Comparison of ENCODE assay signal across 9 cellular contexts in the genomic region with DNA sequence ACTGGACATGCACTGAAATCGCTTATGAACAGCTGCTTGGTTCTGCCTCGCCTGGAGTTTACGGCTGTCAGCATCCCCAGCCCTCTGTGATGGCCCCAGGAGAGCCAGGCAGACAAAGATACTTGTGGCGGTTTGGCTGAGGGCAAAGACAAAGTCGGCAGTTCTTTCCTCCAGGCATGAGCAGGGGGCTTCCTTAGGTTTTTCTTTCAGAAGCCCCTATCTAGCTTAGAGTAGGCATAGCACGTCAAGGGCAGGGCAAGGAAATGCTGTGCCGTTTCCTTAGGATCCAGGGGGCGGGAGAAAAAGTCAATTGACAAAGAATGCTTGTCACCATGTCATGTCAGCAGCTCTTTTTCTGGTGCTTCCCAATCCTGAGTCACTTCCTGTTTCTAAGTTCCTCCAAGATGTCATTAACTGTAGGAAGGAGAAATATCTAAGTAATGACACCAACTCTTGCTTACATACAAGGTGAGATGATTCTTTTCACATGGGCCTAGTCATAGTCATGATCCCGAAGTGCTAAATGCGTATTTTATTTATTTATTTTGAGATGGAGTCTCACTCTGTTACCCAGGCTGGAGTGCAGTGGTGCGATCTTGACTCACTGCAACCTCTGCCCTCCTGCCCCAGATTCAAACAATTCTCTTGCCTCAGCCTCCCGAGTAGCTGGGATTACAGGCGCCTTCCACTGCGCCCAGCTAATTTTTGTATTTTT. TPM values are rescaled to one million over a fixed set of nuclear protein-coding genes. Genes with fewer than 3 reads are reported as not detected.
DNase-seq lines count a peak whose midpoint lies in the region; ATAC-seq and TF ChIP-seq lines count a peak whose summit lies in the region.
"Had no signal": no experiment of that assay in that cellular context is flagged by ENCODE, and none has a peak within 500 bp of the region (broad histone marks: within the 10 kb centered on the region; RNA-seq: fewer than 3 reads in every experiment).

No MANE protein-coding gene starts in this region.

- H3K4me3 Mint-ChIP-seq in activated naive CD8-positive, alpha-beta T cell treated with anti-CD3 and anti-CD28 coated beads, Interleukin-2, amount 50 U/mL, for 24 hours, result no peak overlapping the region
- no peak overlapping the region for H3K4me3 Mint-ChIP-seq in activated naive CD8-positive, alpha-beta T cell treated with anti-CD3 and anti-CD28 coated beads for 36 hours
- peak overlapping the region in 2 of 5 experiments; percentile 22 to 56 for H3K4me3 Mint-ChIP-seq in brain

- ATAC-seq in activated naive CD8-positive, alpha-beta T cell treated with anti-CD3 and anti-CD28 coated beads, Interleukin-2, amount 50 U/mL, for 24 hours, result peak; percentile 54
- ATAC-seq in right lobe of liver (peak; percentile 56 to 89 (median 76)), aorta (ENCODE audit: low FRiP score) (peak; percentile 28), GM18861 (IDR thresholded peaks at IDR 0.05; ENCODE audit: unreplicated experiment) (no peak), HG03354 (IDR thresholded peaks at IDR 0.05; ENCODE audit: poor library complexity, severe bottlenecking, unreplicated experiment) (no peak)

- peak overlapping the region; percentile 64 for H3K27ac Mint-ChIP-seq in activated naive CD8-positive, alpha-beta T cell treated with anti-CD3 and anti-CD28 coated beads, Interleukin-2, amount 50 U/mL, for 24 hours
- no peak overlapping the region for H3K27ac Mint-ChIP-seq in activated naive CD8-positive, alpha-beta T cell treated with anti-CD3 and anti-CD28 coated beads for 36 hours
- H3K27ac Mint-ChIP-seq in brain, result peak overlapping the region; percentile 49 to 93 (median 66)

- no peak overlapping the region for H3K4me3 ChIP-seq in right lobe of liver
- H3K4me3 ChIP-seq in aorta (ENCODE audit: low read length in 2 of 2), result no peak overlapping the region
- H3K4me3 ChIP-seq in Peyer's patch, result no peak overlapping the region

- DNase-seq in activated naive CD8-positive, alpha-beta T cell treated with anti-CD3 and anti-CD28 coated beads, Interleukin-2, amount 50 U/mL, for 24 hours, result no peak
- DNase-seq in activated naive CD8-positive, alpha-beta T cell treated with anti-CD3 and anti-CD28 coated beads for 36 hours, result no peak
- DNase-seq in right lobe of liver (no peak), aorta (no peak), Peyer's patch (no peak)

- intact Hi-C loops in right lobe of liver (cut with DNase I), result no loop called here
- intact Hi-C loops in aorta (cut with DNase I), result loop anchor here in 1 of 2 donors (5.0 kb wide), 1 partner anchor 32 kb away; no protein-coding TSS in a partner anchor

- H3K36me3 ChIP-seq in right lobe of liver (no peaks in the 10 kb centered on the region), aorta (ENCODE audit: control insufficient read depth in 1 of 2, insufficient read depth in 2 of 2, low read length in 1 of 2) (peaks cover 0 to 1% of the 10 kb centered on the region in 2 donors), Peyer's patch (no peaks in the 10 kb centered on the region)

- H3K27me3 Mint-ChIP-seq in activated naive CD8-positive, alpha-beta T cell treated with anti-CD3 and anti-CD28 coated beads, Interleukin-2, amount 50 U/mL, for 24 hours, result no peaks in the 10 kb centered on the region
- no peaks in the 10 kb centered on the region for H3K27me3 Mint-ChIP-seq in activated naive CD8-positive, alpha-beta T cell treated with anti-CD3 and anti-CD28 coated beads for 36 hours
- H3K27me3 Mint-ChIP-seq in brain, result no peaks in the 10 kb centered on the region

- WGBS in right lobe of liver (ENCODE audit: insufficient coverage, low coverage, low lambda C conversion rate, missing lambda C conversion rate), result 56% methylated on average over 13 of the region's 14 CpGs
- WGBS in aorta, 2 donors, result 30 to 36% methylated on average over 14 of the region's 14 CpGs

- no peaks in the 10 kb centered on the region for H3K36me3 Mint-ChIP-seq in activated naive CD8-positive, alpha-beta T cell treated with anti-CD3 and anti-CD28 coated beads, Interleukin-2, amount 50 U/mL, for 24 hours (ENCODE audit: low read depth)
- H3K36me3 Mint-ChIP-seq in activated naive CD8-positive, alpha-beta T cell treated with anti-CD3 and anti-CD28 coated beads for 36 hours, result no peaks in the 10 kb centered on the region
- H3K36me3 Mint-ChIP-seq in brain, result peaks cover 4% of the 10 kb centered on the region

- H3K9me3 ChIP-seq in right lobe of liver (no peaks in the 10 kb centered on the region), aorta (ENCODE audit: control insufficient read depth, low read length) (no peaks in the 10 kb centered on the region), Peyer's patch (no peaks in the 10 kb centered on the region)

- H3K4me1 ChIP-seq in right lobe of liver (no peaks in the 10 kb centered on the region), aorta (ENCODE audit: control insufficient read depth in 1 of 2, insufficient read depth in 2 of 2, low read length in 2 of 2) (no peaks in the 10 kb centered on the region), Peyer's patch (peaks cover 0 to 13% (median 0%) of the 10 kb centered on the region in 4 donors)

- H3K27ac ChIP-seq in right lobe of liver, result peak overlapping the region; percentile 7 to 53 (median 20)
- peak overlapping the region; percentile 68 to 80 for H3K27ac ChIP-seq in aorta (ENCODE audit: low read depth in 1 of 2, low read length in 2 of 2)
- peak overlapping the region in 2 of 4 donors; percentile 25 to 72 for H3K27ac ChIP-seq in Peyer's patch
- H3K27ac ChIP-seq: VCaP had no signal

- TF ChIP-seq CTCF in brain (conservative IDR thresholded peaks at IDR 0.05) (no peak), right lobe of liver (IDR thresholded peaks at IDR 0.05) (no peak), Peyer's patch (IDR thresholded peaks at IDR 0.05) (no peak)

- H3K27me3 ChIP-seq in right lobe of liver (no peaks in the 10 kb centered on the region), aorta (ENCODE audit: control insufficient read depth in 1 of 2, insufficient read depth in 2 of 2, low read length in 1 of 2) (no peaks in the 10 kb centered on the region), Peyer's patch (no peaks in the 10 kb centered on the region)

- H3K9me3 Mint-ChIP-seq in activated naive CD8-positive, alpha-beta T cell treated with anti-CD3 and anti-CD28 coated beads, Interleukin-2, amount 50 U/mL, for 24 hours, result no peaks in the 10 kb centered on the region
- H3K9me3 Mint-ChIP-seq in activated naive CD8-positive, alpha-beta T cell treated with anti-CD3 and anti-CD28 coated beads for 36 hours, result no peaks in the 10 kb centered on the region
- H3K9me3 Mint-ChIP-seq in brain, result no peaks in the 10 kb centered on the region

- no peak for TF ChIP-seq POLR2A in right lobe of liver (IDR thresholded peaks at IDR 0.05)
- TF ChIP-seq POLR2A in Peyer's patch (IDR thresholded peaks at IDR 0.05), result no peak

- H3K4me1 Mint-ChIP-seq in activated naive CD8-positive, alpha-beta T cell treated with anti-CD3 and anti-CD28 coated beads, Interleukin-2, amount 50 U/mL, for 24 hours, result peaks cover 9% of the 10 kb centered on the region
- peaks cover 7% of the 10 kb centered on the region for H3K4me1 Mint-ChIP-seq in activated naive CD8-positive, alpha-beta T cell treated with anti-CD3 and anti-CD28 coated beads for 36 hours
- peaks cover 31% of the 10 kb centered on the region for H3K4me1 Mint-ChIP-seq in brain

RNA-seq across cellular contexts. Expression of gene GJC1, which starts 35.2 kb away (rescaled TPM):
- 1 to 10 TPM; 6.9 to 7.8 TPM for total RNA-seq in activated naive CD8-positive, alpha-beta T cell treated with anti-CD3 and anti-CD28 coated beads for 36 hours
- polyA plus RNA-seq in brain (ENCODE audit: insufficient read depth, low read depth, low replicate concordance), result 6.8 TPM
- total RNA-seq in right lobe of liver, result under 1 TPM; 0.18 to 0.84 (median 0.33) TPM
- 10 to 100 TPM; 23.8 to 34.3 TPM for total RNA-seq in aorta
- polyA plus RNA-seq in aorta, result 1 to 10 TPM; 2.9 to 5.6 TPM
- total RNA-seq in Peyer's patch, result 1 to 10 TPM; 1.4 to 7.4 (median 2.5) TPM

RNA-seq across cellular contexts. Expression of gene ADAM11, which starts 36.1 kb away (rescaled TPM):
- under 1 TPM; 0.10 TPM for total RNA-seq in activated naive CD8-positive, alpha-beta T cell treated with anti-CD3 and anti-CD28 coated beads for 36 hours
- polyA plus RNA-seq in brain (ENCODE audit: insufficient read depth, low read depth, low replicate concordance) (5.5 TPM), aorta (1 to 10 TPM in 1 of 2 donors, under 1 TPM in 1; 0.38 to 1.6 TPM)
- total RNA-seq in right lobe of liver (under 1 TPM in 4 of 6 experiments, not detected in 2; 0.04 to 0.12 (median 0.08) TPM), aorta (1 to 10 TPM in 1 of 2 donors, under 1 TPM in 1; 0.45 to 1.4 TPM), Peyer's patch (1 to 10 TPM in 1 of 4 donors, under 1 TPM in 1, not detected in 2; 0.67 to 1.4 TPM)

RNA-seq across cellular contexts. Expression of gene HIGD1B, which starts 52.8 kb away (rescaled TPM):
- not detected for total RNA-seq in activated naive CD8-positive, alpha-beta T cell treated with anti-CD3 and anti-CD28 coated beads for 36 hours
- polyA plus RNA-seq in brain (ENCODE audit: insufficient read depth, low read depth, low replicate concordance) (21.9 TPM), aorta (not detected)
- total RNA-seq in right lobe of liver (not detected), aorta (1 to 10 TPM in 1 of 2 donors, under 1 TPM in 1; 0.58 to 1.3 TPM), Peyer's patch (not detected)

Comparison
In these comparisons a context has a peak if more than half of its experiments do, and no peak if none do; other contexts are left out.
1. ATAC-seq: peak in activated naive CD8-positive, alpha-beta T cell treated with anti-CD3 and anti-CD28 coated beads, Interleukin-2, amount 50 U/mL, for 24 hours (single experiment), right lobe of liver (4 of 4) and aorta (single experiment); none in GM18861 (single experiment) and HG03354 (single experiment).